7 cellular contexts compared by ENCODE assay signal in genomic region chr4:20381005-20381404, GRCh38.
"Had no signal": no experiment of that assay in that cellular context is flagged by ENCODE, and none has a peak within 500 bp of the region (broad histone marks: within the 10 kb centered on the region; RNA-seq: fewer than 3 reads in every experiment).

No MANE protein-coding gene starts in this region.

- H3K9ac ChIP-seq: GM23248 had no signal

- H3K27ac ChIP-seq: GM23248 had no signal

- H2AFZ ChIP-seq: GM23248 had no signal

- DNase-seq: GM23248, GOT3, H9, HCEC 1CT, KG1 had no signal

- FAIRE-seq: H54, HTR-8/SVneo had no signal

- H3K4me3 ChIP-seq: GM23248 had no signal
